ENCODE assay signal across 1 cellular context in genomic region chr12:34022079-34022830, GRCh38.
TF ChIP-seq lines count a peak whose summit lies in the region.

Gene ALG10, plus strand, starts transcription at chr12:34022496. Its CDS starts 104 bp downstream, at chr12:34022600.

TF ChIP-seq in HEK293, 187 proteins besides CTCF, POLR2A, EP300 and RAD21 (continued from another document and continues in another):
- no peak for TF ChIP-seq ZNF488 (tag by site-specific recombination; IDR thresholded peaks at IDR 0.05)
- TF ChIP-seq ZNF266 (tag by site-specific recombination; IDR thresholded peaks at IDR 0.05; ENCODE audit: low read depth), result no peak
- TF ChIP-seq YY1 (tag by site-specific recombination; IDR thresholded peaks at IDR 0.05), result 0 out of 2 replicates have a peak, but pooled peaks have one; percentile 13
- TF ChIP-seq ZNF670 (tag by site-specific recombination; IDR thresholded peaks at IDR 0.05; ENCODE audit: low read depth), result no peak
- TF ChIP-seq ZNF114 (tag by site-specific recombination; IDR thresholded peaks at IDR 0.05), result no peak
- no peak for TF ChIP-seq ZNF274 (IDR thresholded peaks at IDR 0.05; ENCODE audit: low read length)
- no peak for TF ChIP-seq ZNF274 (tag by site-specific recombination; IDR thresholded peaks at IDR 0.05; ENCODE audit: borderline replicate concordance)
- no peak for TF ChIP-seq KLF9 (tag by site-specific recombination; IDR thresholded peaks at IDR 0.05; ENCODE audit: low read depth)
- no peak for TF ChIP-seq ZNF843 (tag by site-specific recombination; IDR thresholded peaks at IDR 0.05)
- TF ChIP-seq ZNF560 (tag by site-specific recombination; IDR thresholded peaks at IDR 0.05; ENCODE audit: borderline replicate concordance), result no peak
- TF ChIP-seq ZXDB (tag by site-specific recombination; IDR thresholded peaks at IDR 0.05), result 0 out of 2 replicates have a peak, but pooled peaks have one; percentile 41
- TF ChIP-seq ZNF510 (tag by site-specific recombination; IDR thresholded peaks at IDR 0.05; ENCODE audit: insufficient replicate concordance), result no peak
- TF ChIP-seq ZNF239 (tag by site-specific recombination; IDR thresholded peaks at IDR 0.05), result no peak
- no peak for TF ChIP-seq GLI2 (tag by site-specific recombination; IDR thresholded peaks at IDR 0.05; ENCODE audit: borderline replicate concordance, low read depth)
- TF ChIP-seq ZNF530 (tag by site-specific recombination; IDR thresholded peaks at IDR 0.05; ENCODE audit: low read depth), result no peak
- no peak for TF ChIP-seq KLF1 (tag by site-specific recombination; IDR thresholded peaks at IDR 0.05)
- no peak for TF ChIP-seq ZNF37A (tag by site-specific recombination; IDR thresholded peaks at IDR 0.05)
- peak; percentile 65 for TF ChIP-seq SP2 (tag by site-specific recombination; IDR thresholded peaks at IDR 0.05)
- TF ChIP-seq ZNF324 (tag by site-specific recombination; IDR thresholded peaks at IDR 0.05), result 0 out of 2 replicates have a peak, but pooled peaks have one; percentile 34
- TF ChIP-seq ZNF157 (tag by site-specific recombination; IDR thresholded peaks at IDR 0.05), result no peak
- TF ChIP-seq ZNF112 (tag by site-specific recombination; IDR thresholded peaks at IDR 0.05), result no peak
- no peak for TF ChIP-seq MEIS1 (CRISPR knock-in tag; IDR thresholded peaks at IDR 0.05; ENCODE audit: borderline replicate concordance)
- no peak for TF ChIP-seq ZNF624 (tag by site-specific recombination; IDR thresholded peaks at IDR 0.05)
- TF ChIP-seq ZFP69B (tag by site-specific recombination; IDR thresholded peaks at IDR 0.05), result peak; percentile 48; the same call in 1 of the 2 replicates
- peak; percentile 62; the same call in 1 of the 2 replicates for TF ChIP-seq ZEB2 (tag by site-specific recombination; IDR thresholded peaks at IDR 0.05)
- no peak for TF ChIP-seq ZNF132 (tag by site-specific recombination; IDR thresholded peaks at IDR 0.05; ENCODE audit: borderline replicate concordance)
- TF ChIP-seq ZNF701 (tag by site-specific recombination; IDR thresholded peaks at IDR 0.05), result no peak
- TF ChIP-seq ZFP3 (tag by site-specific recombination; IDR thresholded peaks at IDR 0.05; ENCODE audit: low read depth), result no peak
- no peak for TF ChIP-seq ZNF23 (tag by site-specific recombination; IDR thresholded peaks at IDR 0.05; ENCODE audit: borderline replicate concordance)
- no peak for TF ChIP-seq ATF2 (tag by site-specific recombination; IDR thresholded peaks at IDR 0.05; ENCODE audit: low read depth)
- no peak for TF ChIP-seq ZBTB49 (tag by site-specific recombination; IDR thresholded peaks at IDR 0.05; ENCODE audit: low read depth)
- no peak for TF ChIP-seq SCRT2 (tag by site-specific recombination; IDR thresholded peaks at IDR 0.05)
- no peak for TF ChIP-seq ZNF521 (tag by site-specific recombination; IDR thresholded peaks at IDR 0.05)
- TF ChIP-seq ZNF394 (tag by site-specific recombination; IDR thresholded peaks at IDR 0.05; ENCODE audit: borderline replicate concordance), result no peak
- TF ChIP-seq ZNF76 (tag by site-specific recombination; IDR thresholded peaks at IDR 0.05; ENCODE audit: borderline replicate concordance, low read depth), result peak; percentile 82
- no peak for TF ChIP-seq BCL6B (tag by site-specific recombination; IDR thresholded peaks at IDR 0.05)
- TF ChIP-seq ZNF791 (tag by site-specific recombination; IDR thresholded peaks at IDR 0.05), result no peak
- TF ChIP-seq, protein P1, sequence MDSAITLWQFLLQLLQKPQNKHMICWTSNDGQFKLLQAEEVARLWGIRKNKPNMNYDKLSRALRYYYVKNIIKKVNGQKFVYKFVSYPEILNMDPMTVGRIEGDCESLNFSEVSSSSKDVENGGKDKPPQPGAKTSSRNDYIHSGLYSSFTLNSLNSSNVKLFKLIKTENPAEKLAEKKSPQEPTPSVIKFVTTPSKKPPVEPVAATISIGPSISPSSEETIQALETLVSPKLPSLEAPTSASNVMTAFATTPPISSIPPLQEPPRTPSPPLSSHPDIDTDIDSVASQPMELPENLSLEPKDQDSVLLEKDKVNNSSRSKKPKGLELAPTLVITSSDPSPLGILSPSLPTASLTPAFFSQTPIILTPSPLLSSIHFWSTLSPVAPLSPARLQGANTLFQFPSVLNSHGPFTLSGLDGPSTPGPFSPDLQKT (IDR thresholded peaks at IDR 0.05; ENCODE audit: borderline replicate concordance, low read depth, low read length), result no peak
- TF ChIP-seq, protein P2, sequence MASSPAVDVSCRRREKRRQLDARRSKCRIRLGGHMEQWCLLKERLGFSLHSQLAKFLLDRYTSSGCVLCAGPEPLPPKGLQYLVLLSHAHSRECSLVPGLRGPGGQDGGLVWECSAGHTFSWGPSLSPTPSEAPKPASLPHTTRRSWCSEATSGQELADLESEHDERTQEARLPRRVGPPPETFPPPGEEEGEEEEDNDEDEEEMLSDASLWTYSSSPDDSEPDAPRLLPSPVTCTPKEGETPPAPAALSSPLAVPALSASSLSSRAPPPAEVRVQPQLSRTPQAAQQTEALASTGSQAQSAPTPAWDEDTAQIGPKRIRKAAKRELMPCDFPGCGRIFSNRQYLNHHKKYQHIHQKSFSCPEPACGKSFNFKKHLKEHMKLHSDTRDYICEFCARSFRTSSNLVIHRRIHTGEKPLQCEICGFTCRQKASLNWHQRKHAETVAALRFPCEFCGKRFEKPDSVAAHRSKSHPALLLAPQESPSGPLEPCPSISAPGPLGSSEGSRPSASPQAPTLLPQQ (tag by site-specific recombination; IDR thresholded peaks at IDR 0.05), result no peak
- no peak for TF ChIP-seq ZNF707 (tag by site-specific recombination; IDR thresholded peaks at IDR 0.05)
- TF ChIP-seq ZNF366 (tag by site-specific recombination; conservative IDR thresholded peaks at IDR 0.05), result no peak
- no peak for TF ChIP-seq ZNF473 (tag by site-specific recombination; IDR thresholded peaks at IDR 0.05)
- TF ChIP-seq ZNF292 (tag by site-specific recombination; IDR thresholded peaks at IDR 0.05; ENCODE audit: borderline replicate concordance, low read depth), result no peak
- TF ChIP-seq ZNF768 (tag by site-specific recombination; IDR thresholded peaks at IDR 0.05), result no peak
- no peak for TF ChIP-seq GFI1B (tag by site-specific recombination; IDR thresholded peaks at IDR 0.05)
- no peak for TF ChIP-seq ZNF221 (tag by site-specific recombination; IDR thresholded peaks at IDR 0.05; ENCODE audit: borderline replicate concordance)
- TF ChIP-seq PRDM4 (tag by site-specific recombination; IDR thresholded peaks at IDR 0.05), result no peak
- TF ChIP-seq SP7 (tag by site-specific recombination; IDR thresholded peaks at IDR 0.05), result peak; percentile 22; the same call in 1 of the 2 replicates
- TF ChIP-seq ZIC2 (tag by site-specific recombination; IDR thresholded peaks at IDR 0.05), result no peak
- TF ChIP-seq, protein P3, sequence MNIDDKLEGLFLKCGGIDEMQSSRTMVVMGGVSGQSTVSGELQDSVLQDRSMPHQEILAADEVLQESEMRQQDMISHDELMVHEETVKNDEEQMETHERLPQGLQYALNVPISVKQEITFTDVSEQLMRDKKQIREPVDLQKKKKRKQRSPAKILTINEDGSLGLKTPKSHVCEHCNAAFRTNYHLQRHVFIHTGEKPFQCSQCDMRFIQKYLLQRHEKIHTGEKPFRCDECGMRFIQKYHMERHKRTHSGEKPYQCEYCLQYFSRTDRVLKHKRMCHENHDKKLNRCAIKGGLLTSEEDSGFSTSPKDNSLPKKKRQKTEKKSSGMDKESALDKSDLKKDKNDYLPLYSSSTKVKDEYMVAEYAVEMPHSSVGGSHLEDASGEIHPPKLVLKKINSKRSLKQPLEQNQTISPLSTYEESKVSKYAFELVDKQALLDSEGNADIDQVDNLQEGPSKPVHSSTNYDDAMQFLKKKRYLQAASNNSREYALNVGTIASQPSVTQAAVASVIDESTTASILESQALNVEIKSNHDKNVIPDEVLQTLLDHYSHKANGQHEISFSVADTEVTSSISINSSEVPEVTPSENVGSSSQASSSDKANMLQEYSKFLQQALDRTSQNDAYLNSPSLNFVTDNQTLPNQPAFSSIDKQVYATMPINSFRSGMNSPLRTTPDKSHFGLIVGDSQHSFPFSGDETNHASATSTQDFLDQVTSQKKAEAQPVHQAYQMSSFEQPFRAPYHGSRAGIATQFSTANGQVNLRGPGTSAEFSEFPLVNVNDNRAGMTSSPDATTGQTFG (tag by site-specific recombination; IDR thresholded peaks at IDR 0.05; ENCODE audit: borderline replicate concordance), result no peak
- no peak for TF ChIP-seq ZNF350 (tag by site-specific recombination; IDR thresholded peaks at IDR 0.05)
- 0 out of 2 replicates have a peak, but pooled peaks have one; percentile 39 for TF ChIP-seq ZNF501 (tag by site-specific recombination; IDR thresholded peaks at IDR 0.05)
- no peak for TF ChIP-seq EGR2 (tag by site-specific recombination; IDR thresholded peaks at IDR 0.05; ENCODE audit: low read depth)
- TF ChIP-seq ZNF2 (tag by site-specific recombination; IDR thresholded peaks at IDR 0.05), result no peak
- TF ChIP-seq ZNF621 (tag by site-specific recombination; IDR thresholded peaks at IDR 0.05), result no peak
- TF ChIP-seq ZNF664 (tag by site-specific recombination; IDR thresholded peaks at IDR 0.05), result no peak
